Comparison of ENCODE assay signal across 6 cellular contexts in genomic region chr3:178472941-178473340, GRCh38.
"Had no signal": no experiment of that assay in that cellular context is flagged by ENCODE, and none has a peak within 500 bp of the region (broad histone marks: within the 10 kb centered on the region; RNA-seq: fewer than 3 reads in every experiment).

No MANE protein-coding gene starts in this region.

- DNase-seq: IMR-90, KBM-7, KG1 had no signal

- FAIRE-seq: HTR-8/SVneo had no signal

- H3K4me2 ChIP-seq: KMS-11 had no signal

- H3K9ac ChIP-seq: KMS-11 had no signal

- H3K27ac ChIP-seq: HL-60, KMS-11 had no signal
